In genomic region chr15:60683156-60683555, GRCh38 we compare ENCODE assay signal across 12 cellular contexts.
"Had no signal": no experiment of that assay in that cellular context is flagged by ENCODE, and none has a peak within 500 bp of the region (broad histone marks: within the 10 kb centered on the region; RNA-seq: fewer than 3 reads in every experiment).

No MANE protein-coding gene starts in this region.

- H3K4me3 Mint-ChIP-seq: activated CD8-positive, alpha-beta T cell treated with anti-CD3 and anti-CD28 coated beads for 36 hours; activated naive CD8-positive, alpha-beta T cell treated with anti-CD3 and anti-CD28 coated beads, Interleukin-2, amount 10 ng/mL, durations not matched to agents 7 days and 5 days; neural crest cell had no signal

- H3K27ac Mint-ChIP-seq: activated CD8-positive, alpha-beta T cell treated with anti-CD3 and anti-CD28 coated beads for 36 hours; activated naive CD8-positive, alpha-beta T cell treated with anti-CD3 and anti-CD28 coated beads, Interleukin-2, amount 10 ng/mL, durations not matched to agents 7 days and 5 days had no signal

- H3K27me3 ChIP-seq: heart right ventricle, ovary, SJCRH30, upper lobe of right lung had no signal

- H3K36me3 Mint-ChIP-seq: activated naive CD8-positive, alpha-beta T cell treated with anti-CD3 and anti-CD28 coated beads, Interleukin-2, amount 10 ng/mL, durations not matched to agents 7 days and 5 days had no signal

- DNase-seq: activated CD4-positive, alpha-beta T cell treated with anti-CD3 and anti-CD28 coated beads for 48 hours; activated CD8-positive, alpha-beta T cell treated with anti-CD3 and anti-CD28 coated beads for 36 hours; activated naive CD8-positive, alpha-beta T cell treated with anti-CD3 and anti-CD28 coated beads, Interleukin-2, amount 10 ng/mL, durations not matched to agents 7 days and 5 days; stimulated activated CD4-positive, alpha-beta T cell treated with anti-CD3 and anti-CD28 coated beads, Interleukin-4, amount 100 ng/mL, for 1 hour; stimulated activated naive CD4-positive, alpha-beta T cell treated with Interleukin-2 at 50 U/mL for 16 hours; T-helper 2 cell; upper lobe of right lung had no signal

- H3K9me3 Mint-ChIP-seq: activated CD8-positive, alpha-beta T cell treated with anti-CD3 and anti-CD28 coated beads for 36 hours; activated naive CD8-positive, alpha-beta T cell treated with anti-CD3 and anti-CD28 coated beads, Interleukin-2, amount 10 ng/mL, durations not matched to agents 7 days and 5 days; neural crest cell had no signal

- ATAC-seq: activated CD8-positive, alpha-beta T cell treated with anti-CD3 and anti-CD28 coated beads for 36 hours; esophagus mucosa; upper lobe of right lung had no signal

- H3K4me3 ChIP-seq: heart right ventricle, ovary, SJCRH30, upper lobe of right lung had no signal

- H3K36me3 ChIP-seq: heart right ventricle, ovary, SJCRH30, upper lobe of right lung had no signal

- H3K9me3 ChIP-seq: heart right ventricle, ovary, SJCRH30, upper lobe of right lung had no signal

- H3K27me3 Mint-ChIP-seq: activated CD8-positive, alpha-beta T cell treated with anti-CD3 and anti-CD28 coated beads for 36 hours; activated naive CD8-positive, alpha-beta T cell treated with anti-CD3 and anti-CD28 coated beads, Interleukin-2, amount 10 ng/mL, durations not matched to agents 7 days and 5 days had no signal

- H3K4me1 Mint-ChIP-seq: activated naive CD8-positive, alpha-beta T cell treated with anti-CD3 and anti-CD28 coated beads, Interleukin-2, amount 10 ng/mL, durations not matched to agents 7 days and 5 days had no signal

- H3K27ac ChIP-seq: heart right ventricle, ovary, SJCRH30, upper lobe of right lung had no signal
